In genomic region chrX:125382889-125383288, GRCh38 we compare ENCODE assay signal across 1 cellular context.
TF ChIP-seq lines count a peak whose summit lies in the region.

No MANE protein-coding gene starts in this region.

TF ChIP-seq in WTC11, 78 proteins besides CTCF, POLR2A, EP300 and RAD21:
- TF ChIP-seq ERG (CRISPR knock-in tag; IDR thresholded peaks at IDR 0.05) (peak; percentile 51; the same call in 1 of the 2 replicates), PRRX2 (CRISPR knock-in tag; IDR thresholded peaks at IDR 0.05) (peak; percentile 90), ZNF532 (CRISPR knock-in tag; IDR thresholded peaks at IDR 0.05; ENCODE audit: borderline replicate concordance) (0 out of 2 replicates have a peak, but pooled peaks have one; percentile 70), E2F1 (CRISPR knock-in tag; IDR thresholded peaks at IDR 0.05) (no peak), AR (CRISPR knock-in tag; IDR thresholded peaks at IDR 0.05) (peak; percentile 38; the same call in 1 of the 2 replicates), ZNF416 (CRISPR knock-in tag; IDR thresholded peaks at IDR 0.05) (0 out of 2 replicates have a peak, but pooled peaks have one; percentile 32)
